In genomic region chr7:123823898-123824753, GRCh38 we compare ENCODE assay signal across 11 cellular contexts. TPM values are rescaled to one million over a fixed set of nuclear protein-coding genes. Genes with fewer than 3 reads are reported as not detected.
DNase-seq lines count a peak whose midpoint lies in the region; ATAC-seq lines count a peak whose summit lies in the region.
"Had no signal": no experiment of that assay in that cellular context is flagged by ENCODE, and none has a peak within 500 bp of the region (broad histone marks: within the 10 kb centered on the region; RNA-seq: fewer than 3 reads in every experiment).

No MANE protein-coding gene starts in this region.

- peak overlapping the region; percentile 10 for H3K27ac Mint-ChIP-seq in stimulated activated memory B cell treated with anti-CD40 and anti-IgM and Interleukin-4, amounts not matched to agents 10 μg/mL and 1 μg/mL and 100 μg/mL, for 72 hours

- H3K4me1 Mint-ChIP-seq in stimulated activated memory B cell treated with anti-CD40 and anti-IgM and Interleukin-4, amounts not matched to agents 10 μg/mL and 1 μg/mL and 100 μg/mL, for 72 hours, result peaks cover 17% of the 10 kb centered on the region

- intact Hi-C loops in left cardiac atrium (cut with DNase I), result no loop called here

- no peaks in the 10 kb centered on the region for H3K9me3 Mint-ChIP-seq in stimulated activated memory B cell treated with anti-CD40 and anti-IgM and Interleukin-4, amounts not matched to agents 10 μg/mL and 1 μg/mL and 100 μg/mL, for 72 hours

- H3K36me3 Mint-ChIP-seq in stimulated activated memory B cell treated with anti-CD40 and anti-IgM and Interleukin-4, amounts not matched to agents 10 μg/mL and 1 μg/mL and 100 μg/mL, for 72 hours, result no peaks in the 10 kb centered on the region

- no peak for DNase-seq in activated CD4-positive, CD25-positive, alpha-beta regulatory T cell treated with anti-CD3 and anti-CD28 coated beads, Interleukin-2, amount 50 U/mL, for 72 hours
- peak; percentile 60 for DNase-seq in activated CD8-positive, alpha-beta memory T cell treated with anti-CD3 and anti-CD28 coated beads, Interleukin-2, amount 50 U/mL, for 48 hours
- DNase-seq in left cardiac atrium (no peak), RPMI8226 (no peak), NCI-H345 treated with DMSO at 0.1 percent for 48 hours (lab: John Stamatoyannopoulos, UW; ENCODE audit: unreplicated experiment) (no peak)
- DNase-seq: SIG-M5, substantia nigra had no signal

- peak; percentile 80 to 85 for ATAC-seq in activated CD4-positive, CD25-positive, alpha-beta regulatory T cell treated with anti-CD3 and anti-CD28 coated beads, Interleukin-2, amount 50 U/mL, for 24 hours
- ATAC-seq in HG03039 (IDR thresholded peaks at IDR 0.05; ENCODE audit: unreplicated experiment) (peak; percentile 96), left cardiac atrium (no peak)
- ATAC-seq in stimulated activated memory B cell treated with anti-CD40 and anti-IgM and Interleukin-4, amounts not matched to agents 10 μg/mL and 1 μg/mL and 100 μg/mL, for 72 hours, result peak; percentile 89

- H3K4me3 Mint-ChIP-seq in stimulated activated memory B cell treated with anti-CD40 and anti-IgM and Interleukin-4, amounts not matched to agents 10 μg/mL and 1 μg/mL and 100 μg/mL, for 72 hours, result no peak overlapping the region

- H3K27me3 Mint-ChIP-seq in stimulated activated memory B cell treated with anti-CD40 and anti-IgM and Interleukin-4, amounts not matched to agents 10 μg/mL and 1 μg/mL and 100 μg/mL, for 72 hours, result no peaks in the 10 kb centered on the region

RNA-seq across cellular contexts. Expression of gene HYAL4, which starts 20.8 kb away (rescaled TPM):
- total RNA-seq in left cardiac atrium, result not detected
- total RNA-seq: A673 had no signal

Comparison
In these comparisons a context has a peak if more than half of its experiments do, and no peak if none do; other contexts are left out.
1. ATAC-seq: peak in activated CD4-positive, CD25-positive, alpha-beta regulatory T cell treated with anti-CD3 and anti-CD28 coated beads, Interleukin-2, amount 50 U/mL, for 24 hours (2 of 2), HG03039 (single experiment) and stimulated activated memory B cell treated with anti-CD40 and anti-IgM and Interleukin-4, amounts not matched to agents 10 μg/mL and 1 μg/mL and 100 μg/mL, for 72 hours (single experiment); none in left cardiac atrium (0 of 2).